In genomic region chr18:37493352-37493935, GRCh38 we compare ENCODE assay signal across 31 cellular contexts.
"Had no signal": no experiment of that assay in that cellular context is flagged by ENCODE, and none has a peak within 500 bp of the region (broad histone marks: within the 10 kb centered on the region; RNA-seq: fewer than 3 reads in every experiment).

No MANE protein-coding gene starts in this region.

- H3K4me1 ChIP-seq: ascending aorta, body of pancreas, SJCRH30 had no signal

- H3K36me3 ChIP-seq: ascending aorta, SJCRH30, WERI-Rb-1 had no signal

- H3K9me3 ChIP-seq: ascending aorta, body of pancreas, SJCRH30, SK-N-SH had no signal

- H3K4me3 ChIP-seq: ascending aorta, body of pancreas, SJCRH30 had no signal

- H3K27ac Mint-ChIP-seq: activated CD8-positive, alpha-beta T cell treated with anti-CD3 and anti-CD28 coated beads for 36 hours; activated naive CD4-positive, alpha-beta T cell treated with anti-CD3 and anti-CD28 coated beads, Interleukin-2, amount 50 U/mL, for 72 hours; activated naive CD8-positive, alpha-beta T cell treated with anti-CD3 and anti-CD28 coated beads, Interleukin-2, amount 50 U/mL, for 24 hours; activated T-helper 1 cell treated with anti-CD3 and anti-CD28 coated beads, Interleukin-12 subunit alpha, Interleukin-12 subunit beta, Interleukin-2, Interleukin-4 antibody, amounts not matched to agents 30 ng/mL and 10 ng/mL and 1 ng/mL, durations not matched to agents 14 hours and 24 hours and 36 hours had no signal

- FAIRE-seq: bronchial epithelial cell had no signal

- H3K4me3 Mint-ChIP-seq: activated CD8-positive, alpha-beta T cell treated with anti-CD3 and anti-CD28 coated beads for 36 hours; activated naive CD8-positive, alpha-beta T cell treated with anti-CD3 and anti-CD28 coated beads, Interleukin-2, amount 50 U/mL, for 24 hours; activated T-helper 1 cell treated with anti-CD3 and anti-CD28 coated beads, Interleukin-12 subunit alpha, Interleukin-12 subunit beta, Interleukin-2, Interleukin-4 antibody, amounts not matched to agents 30 ng/mL and 10 ng/mL and 1 ng/mL, durations not matched to agents 14 hours and 24 hours and 36 hours had no signal

- H3K27me3 ChIP-seq: ascending aorta, body of pancreas, SJCRH30 had no signal

- H3K4me1 Mint-ChIP-seq: activated naive CD8-positive, alpha-beta T cell treated with anti-CD3 and anti-CD28 coated beads, Interleukin-2, amount 50 U/mL, for 24 hours had no signal

- DNase-seq: activated CD4-positive, alpha-beta T cell treated with anti-CD3 and anti-CD28 coated beads for 4 hours; activated CD8-positive, alpha-beta memory T cell treated with anti-CD3 and anti-CD28 coated beads, Interleukin-2, amount 50 U/mL, for 4 hours; activated CD8-positive, alpha-beta T cell treated with anti-CD3 and anti-CD28 coated beads for 36 hours; activated effector memory CD4-positive, alpha-beta T cell treated with anti-CD3 and anti-CD28 coated beads, Interleukin-2, amount 50 U/mL, for 16 hours; activated naive CD4-positive, alpha-beta T cell treated with Interleukin-2 at 50 U/mL for 16 hours; activated naive CD8-positive, alpha-beta T cell treated with anti-CD3 and anti-CD28 coated beads, Interleukin-2, amount 50 U/mL, for 24 hours; activated T-cell treated with anti-CD3 and anti-CD28 coated beads, Interleukin-2, amount 50 U/mL, for 1 hour; amniotic stem cell; body of pancreas; central memory CD4-positive, alpha-beta T cell; NCI-H1048; NCI-H1930; NCI-H2107; NCI-H2171 treated with DMSO at 0.1 percent for 48 hours; NCI-H226; NCI-H526; NCI-H82; NK-92 treated with Interleukin-12 subunit alpha and Interleukin-12 subunit beta, amount 100 ng/mL, for 24 hours; OCI-M1; Right ventricle myocardium superior; RPMI8226; SJCRH30; SK-N-SH; T-helper 1 cell; WERI-Rb-1 had no signal

- ATAC-seq: activated CD4-positive, CD25-positive, alpha-beta regulatory T cell treated with anti-CD3 and anti-CD28 coated beads, Interleukin-2, amount 50 U/mL, for 24 hours; activated CD8-positive, alpha-beta T cell treated with anti-CD3 and anti-CD28 coated beads for 36 hours; activated naive CD4-positive, alpha-beta T cell treated with anti-CD3 and anti-CD28 coated beads, Interleukin-2, amount 50 U/mL, for 72 hours; activated naive CD8-positive, alpha-beta T cell treated with anti-CD3 and anti-CD28 coated beads, Interleukin-2, amount 50 U/mL, for 24 hours; body of pancreas; Panc1 had no signal

- H3K9me3 Mint-ChIP-seq: activated CD8-positive, alpha-beta T cell treated with anti-CD3 and anti-CD28 coated beads for 36 hours; activated naive CD4-positive, alpha-beta T cell treated with anti-CD3 and anti-CD28 coated beads, Interleukin-2, amount 50 U/mL, for 72 hours; activated naive CD8-positive, alpha-beta T cell treated with anti-CD3 and anti-CD28 coated beads, Interleukin-2, amount 50 U/mL, for 24 hours; activated T-helper 1 cell treated with anti-CD3 and anti-CD28 coated beads, Interleukin-12 subunit alpha, Interleukin-12 subunit beta, Interleukin-2, Interleukin-4 antibody, amounts not matched to agents 30 ng/mL and 10 ng/mL and 1 ng/mL, durations not matched to agents 14 hours and 24 hours and 36 hours had no signal

- H3K27ac ChIP-seq: ascending aorta, body of pancreas, SJCRH30, WERI-Rb-1 had no signal

- H3K4me2 ChIP-seq: SK-N-SH had no signal

- H3K9ac ChIP-seq: SK-N-SH had no signal
